In the genomic region with DNA sequence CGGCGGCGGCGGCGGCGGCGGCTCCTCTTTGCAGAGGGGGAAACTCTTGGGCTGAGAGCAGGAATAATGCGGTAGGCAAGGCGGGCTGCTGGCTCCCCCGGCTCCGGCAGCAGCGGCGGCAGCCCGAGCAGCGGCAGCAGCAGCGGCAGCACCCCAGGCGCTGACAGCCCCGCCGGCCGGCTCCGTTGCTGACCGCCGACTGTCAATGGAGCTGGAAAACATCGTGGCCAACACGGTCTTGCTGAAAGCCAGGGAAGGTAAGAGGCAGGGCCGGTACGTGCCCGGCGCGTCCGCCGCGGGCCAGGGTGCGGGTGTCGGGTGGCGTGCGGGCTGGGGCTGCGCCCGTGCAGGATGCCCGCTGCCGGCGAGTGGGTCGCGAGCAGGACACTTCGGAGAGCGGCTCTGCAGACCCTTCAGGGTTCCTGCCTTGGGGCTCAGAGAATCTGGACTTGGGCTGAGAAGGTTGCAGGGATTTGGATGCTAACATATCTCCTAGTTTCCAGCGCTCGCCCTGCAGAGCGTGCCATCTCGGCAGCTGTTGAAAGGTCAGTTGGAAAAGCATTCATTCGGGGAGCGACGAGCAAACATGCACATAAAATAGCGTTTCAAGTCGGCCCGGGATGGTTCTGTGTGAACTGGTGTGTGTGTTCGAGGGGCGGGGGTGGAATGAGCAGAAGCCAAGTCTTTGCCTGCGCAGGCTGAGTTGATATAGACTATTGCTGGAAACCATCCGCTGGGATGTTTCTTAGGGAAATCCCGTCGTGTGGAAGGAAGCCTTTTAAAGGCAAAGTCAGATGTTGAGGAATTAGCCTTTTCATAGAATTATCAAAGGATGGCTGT, we compare ENCODE assay signal across 8 cellular contexts. TPM values are rescaled to one million over a fixed set of nuclear protein-coding genes. Genes with fewer than 3 reads are reported as not detected.
DNase-seq lines count a peak whose midpoint lies in the region; ATAC-seq, FAIRE-seq and TF ChIP-seq lines count a peak whose summit lies in the region.

No MANE protein-coding gene starts in this region.

- H3K27ac ChIP-seq in endothelial cell of umbilical vein (ENCODE audit: insufficient read depth, low read depth, low read length) = peak overlapping the region; percentile 70

- peak; percentile 56 for FAIRE-seq in endothelial cell of umbilical vein (lab: Jason Lieb, UNC)

- H3K4me3 Mint-ChIP-seq in mesothelial cell of epicardium = peak overlapping the region; percentile 87

- H3K27me3 Mint-ChIP-seq in mesothelial cell of epicardium (ENCODE audit: low read depth) = peaks cover 16% of the 10 kb centered on the region

- intact Hi-C loops in endothelial cell of umbilical vein (cut with micrococcal nuclease) = loop anchor here (1.0 to 10.0 kb wide), 3 partner anchors 39 to 447 kb away; a partner anchor contains a TSS

- no peaks in the 10 kb centered on the region for H3K36me3 Mint-ChIP-seq in mesothelial cell of epicardium

- peak; percentile 28 for TF ChIP-seq POLR2A in endothelial cell of umbilical vein (IDR thresholded peaks at IDR 0.05; ENCODE audit: low read depth, low read length)

- no peaks in the 10 kb centered on the region for H3K9me1 ChIP-seq in endothelial cell of umbilical vein (replicated peaks; ENCODE audit: control insufficient read depth, extremely low read depth, insufficient read depth, low read length)

- CTCF ChIA-PET in endothelial cell of umbilical vein (lab: Charles Lee) = interaction anchor here (0.6 to 8.6 kb wide), 38 partner anchors 9 to 335 kb away, joined by 3 to 180 read pairs (median 12); a partner anchor contains a TSS

- H3K9ac ChIP-seq in endothelial cell of umbilical vein (replicated peaks; ENCODE audit: extremely low read depth, insufficient read depth, low read length) = peak overlapping the region; percentile 83

- dilution Hi-C loops in endothelial cell of umbilical vein (cut with MboI; ENCODE audit: extremely low pct_ligation_motif_present, low sequenced_read_pairs) = no loop called here

- peak overlapping the region; percentile 68 to 90 (median 74) for H3K4me3 ChIP-seq in endothelial cell of umbilical vein (replicated peaks in 1 of 3; ENCODE audit: insufficient read depth in 1 of 3, low read depth in 1 of 3, low read length in 3 of 3)

- BruUV-seq in endothelial cell of umbilical vein (replicated peaks; lab: Mats Ljungman, UMichigan) = no TSS peak

- no peak for TF ChIP-seq CTCF in endothelial cell of umbilical vein (IDR thresholded peaks at IDR 0.05; ENCODE audit: extremely low read depth in 1 of 2, insufficient read depth in 1 of 2, low read depth in 1 of 2, low read length in 2 of 2)
- no peak for TF ChIP-seq CTCF in mesothelial cell of epicardium (IDR thresholded peaks at IDR 0.05; ENCODE audit: unreplicated experiment)

- DNase-seq in DMS 273 (lab: John Stamatoyannopoulos, UW; ENCODE audit: unreplicated experiment) = peak; percentile 78
- DNase-seq in GOT3 (lab: John Stamatoyannopoulos, UW) = peak; percentile 65
- peak; percentile 52 for DNase-seq in NCI-H146 (lab: John Stamatoyannopoulos, UW)
- peak; percentile 81 for DNase-seq in activated CD8-positive, alpha-beta memory T cell treated with anti-CD3 and anti-CD28 coated beads for 24 hours
- DNase-seq in endothelial cell of umbilical vein (ENCODE audit: low read depth, low spot score) = peak; percentile 68
- DNase-seq in mesothelial cell of epicardium (ENCODE audit: low spot score in 2 of 2, unreplicated experiment in 2 of 2) = peak in 1 of 2 experiments; percentile 64
- peak; percentile 58 for DNase-seq in stimulated activated naive CD8-positive, alpha-beta T cell treated with anti-CD3 and anti-CD28 coated beads, Interleukin-15, Interleukin-2, amounts not matched to agents 100 U/mL and 50 U/mL, for 24 hours
- no peak for DNase-seq in DMS153 treated with DMSO at 0.1 percent for 48 hours (lab: John Stamatoyannopoulos, UW; ENCODE audit: unreplicated experiment)

- peaks cover 24% of the 10 kb centered on the region for H3K79me2 ChIP-seq in endothelial cell of umbilical vein (ENCODE audit: control insufficient read depth, insufficient read depth, low read length)

- peak overlapping the region; percentile 87 for H3K27ac Mint-ChIP-seq in mesothelial cell of epicardium

- POLR2A ChIA-PET in endothelial cell of umbilical vein (lab: Charles Lee) = interaction anchor here (0.6 to 1.6 kb wide), 6 partner anchors 25 to 238 kb away, joined by 3 to 5 read pairs (median 4); no protein-coding TSS in a partner anchor

- H3K27me3 ChIP-seq in endothelial cell of umbilical vein (ENCODE audit: control insufficient read depth in 2 of 2, insufficient read depth in 2 of 2, low read length in 2 of 2) = no peaks in the 10 kb centered on the region

- H3K36me3 ChIP-seq in endothelial cell of umbilical vein (ENCODE audit: control insufficient read depth in 2 of 2, extremely low read depth in 1 of 2, insufficient read depth in 2 of 2, low read length in 2 of 2) = no peaks in the 10 kb centered on the region

- H3K4me1 Mint-ChIP-seq in mesothelial cell of epicardium = peaks cover 51% of the 10 kb centered on the region

- no peaks in the 10 kb centered on the region for H3K9me3 ChIP-seq in endothelial cell of umbilical vein (replicated peaks; ENCODE audit: control insufficient read depth, insufficient read depth, low read length)

- H3K4me2 ChIP-seq in endothelial cell of umbilical vein (ENCODE audit: insufficient read depth, low read length) = peak overlapping the region; percentile 94

- peaks cover 55% of the 10 kb centered on the region for H3K4me1 ChIP-seq in endothelial cell of umbilical vein (ENCODE audit: control insufficient read depth, extremely low read depth, insufficient read depth, low read length)

- peak overlapping the region; percentile 1 for H2AFZ ChIP-seq in endothelial cell of umbilical vein (ENCODE audit: low read depth, low read length)

- ATAC-seq in stimulated activated naive CD8-positive, alpha-beta T cell treated with anti-CD3 and anti-CD28 coated beads, Interleukin-15, Interleukin-2, amounts not matched to agents 100 U/mL and 50 U/mL, for 24 hours = no peak

- H3K9me3 Mint-ChIP-seq in mesothelial cell of epicardium = no peaks in the 10 kb centered on the region

- no peaks in the 10 kb centered on the region for H4K20me1 ChIP-seq in endothelial cell of umbilical vein (replicated peaks; ENCODE audit: control insufficient read depth, extremely low read depth, insufficient read depth, low read length)

TF ChIP-seq in endothelial cell of umbilical vein, 7 proteins besides CTCF, POLR2A, EP300 and RAD21:
- no peak for TF ChIP-seq MYC (IDR thresholded peaks at IDR 0.05; ENCODE audit: low read depth, low read length)
- no peak for TF ChIP-seq JUN (IDR thresholded peaks at IDR 0.05; ENCODE audit: borderline replicate concordance, insufficient read depth, insufficient read length, low read depth)
- no peak for TF ChIP-seq GATA2 (IDR thresholded peaks at IDR 0.05; ENCODE audit: insufficient read depth, insufficient read length, low read depth, low read length)
- TF ChIP-seq EZH2 (IDR thresholded peaks at IDR 0.05; ENCODE audit: borderline replicate concordance, low read depth, low read length, severe bottlenecking) = no peak
- TF ChIP-seq FOS (IDR thresholded peaks at IDR 0.05; ENCODE audit: borderline replicate concordance, insufficient read depth, low read length) = no peak
- no peak for TF ChIP-seq POLR2AphosphoS5 (IDR thresholded peaks at IDR 0.05; ENCODE audit: insufficient read depth, low read depth, low read length)
- TF ChIP-seq, protein P1, sequence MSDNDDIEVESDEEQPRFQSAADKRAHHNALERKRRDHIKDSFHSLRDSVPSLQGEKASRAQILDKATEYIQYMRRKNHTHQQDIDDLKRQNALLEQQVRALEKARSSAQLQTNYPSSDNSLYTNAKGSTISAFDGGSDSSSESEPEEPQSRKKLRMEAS (IDR thresholded peaks at IDR 0.05; ENCODE audit: insufficient read depth, insufficient read length) = no peak

RNA-seq across cellular contexts. Expression of a gene that starts 0.6 kb away (rescaled TPM):
- total RNA-seq in endothelial cell of umbilical vein (29.1 and 29.5 TPM in 2 replicates), mesothelial cell of epicardium (13.6 to 14.5 TPM (median 14.0 TPM) in 3 replicates)
- 9.6 and 13.1 TPM in 2 replicates for polyA plus RNA-seq in endothelial cell of umbilical vein
- 17.0 and 17.2 TPM in 2 replicates for polyA plus RNA-seq in endothelial cell of umbilical vein (2011; cell fraction: cytosol; rRNA removed)
- polyA plus RNA-seq in endothelial cell of umbilical vein (2011; cell fraction: nucleus; rRNA removed) = 18.3 and 19.9 TPM in 2 replicates
- 18.3 and 20.4 TPM in 2 replicates for polyA plus RNA-seq in endothelial cell of umbilical vein (2012)
- 9.6 and 16.1 TPM in 2 replicates for polyA minus RNA-seq in endothelial cell of umbilical vein
- 5.8 TPM for polyA minus RNA-seq in endothelial cell of umbilical vein (2011; cell fraction: cytosol; rRNA and poly(A)+ RNA removed)
- 6.0 and 7.9 TPM in 2 replicates for polyA minus RNA-seq in endothelial cell of umbilical vein (2011; cell fraction: nucleus; rRNA and poly(A)+ RNA removed)

RNA-seq across cellular contexts. Expression of a gene that starts 29.3 kb away (rescaled TPM):
- total RNA-seq in endothelial cell of umbilical vein = 117 and 124 TPM in 2 replicates
- polyA plus RNA-seq in endothelial cell of umbilical vein = 99.4 and 123 TPM in 2 replicates
- polyA plus RNA-seq in endothelial cell of umbilical vein (2011; cell fraction: cytosol; rRNA removed) = 168 and 181 TPM in 2 replicates
- 95.8 and 112 TPM in 2 replicates for polyA plus RNA-seq in endothelial cell of umbilical vein (2011; cell fraction: nucleus; rRNA removed)
- polyA plus RNA-seq in endothelial cell of umbilical vein (2012) = 146 and 198 TPM in 2 replicates
- 233 and 266 TPM in 2 replicates for polyA minus RNA-seq in endothelial cell of umbilical vein
- polyA minus RNA-seq in endothelial cell of umbilical vein (2011; cell fraction: cytosol; rRNA and poly(A)+ RNA removed) = 118 TPM
- 50.2 and 78.9 TPM in 2 replicates for polyA minus RNA-seq in endothelial cell of umbilical vein (2011; cell fraction: nucleus; rRNA and poly(A)+ RNA removed)
- 85.7 to 91.5 TPM (median 86.5 TPM) in 3 replicates for total RNA-seq in mesothelial cell of epicardium

RNA-seq across cellular contexts. Expression of a gene that starts 42.4 kb away (rescaled TPM):
- total RNA-seq in endothelial cell of umbilical vein (14.5 and 17.1 TPM in 2 replicates), mesothelial cell of epicardium (33.3 to 37.2 TPM (median 36.6 TPM) in 3 replicates)
- polyA plus RNA-seq in endothelial cell of umbilical vein = 8.9 and 11.1 TPM in 2 replicates
- 15.5 and 15.8 TPM in 2 replicates for polyA plus RNA-seq in endothelial cell of umbilical vein (2011; cell fraction: cytosol; rRNA removed)
- polyA plus RNA-seq in endothelial cell of umbilical vein (2011; cell fraction: nucleus; rRNA removed) = 22.7 and 26.7 TPM in 2 replicates
- 17.6 and 22.3 TPM in 2 replicates for polyA plus RNA-seq in endothelial cell of umbilical vein (2012)
- 5.6 and 11.2 TPM in 2 replicates for polyA minus RNA-seq in endothelial cell of umbilical vein
- polyA minus RNA-seq in endothelial cell of umbilical vein (2011; cell fraction: cytosol; rRNA and poly(A)+ RNA removed) = 24.1 TPM
- 4.6 and 6.7 TPM in 2 replicates for polyA minus RNA-seq in endothelial cell of umbilical vein (2011; cell fraction: nucleus; rRNA and poly(A)+ RNA removed)
